In genomic region chr9:123033352-123033751, GRCh38 we compare ENCODE assay signal across 14 cellular contexts. TPM values are rescaled to one million over a fixed set of nuclear protein-coding genes. Genes with fewer than 3 reads are reported as not detected.
DNase-seq lines count a peak whose midpoint lies in the region; ATAC-seq and TF ChIP-seq lines count a peak whose summit lies in the region.
"Had no signal": no experiment of that assay in that cellular context is flagged by ENCODE, and none has a peak within 500 bp of the region (broad histone marks: within the 10 kb centered on the region; RNA-seq: fewer than 3 reads in every experiment).

Gene GPR21 (plus strand): TSS chr9:123033667. CDS start chr9:123034567, 900 bp downstream.

- no peak within 1 kb of the TSS for H3K27ac Mint-ChIP-seq in GM23338
- H3K27ac Mint-ChIP-seq in activated T-helper 17 cell treated with anti-CD3 and anti-CD28 coated beads, Interleukin-2, amount 50 U/mL, for 72 hours: no peak within 1 kb of the TSS
- H3K27ac Mint-ChIP-seq: activated CD8-positive, alpha-beta T cell treated with anti-CD3 and anti-CD28 coated beads for 36 hours; activated naive CD4-positive, alpha-beta T cell treated with anti-CD3 and anti-CD28 coated beads for 36 hours had no signal

- no peaks in the 10 kb centered on the region for H3K79me2 ChIP-seq in GM23338 (replicated peaks; ENCODE audit: insufficient read depth)
- no peaks in the 10 kb centered on the region for H3K79me2 ChIP-seq in smooth muscle cell (ENCODE audit: low read depth)

- H2AFZ ChIP-seq in GM23338 (no peak within 1 kb of the TSS), smooth muscle cell (ENCODE audit: low read depth) (no peak within 1 kb of the TSS)

- no peak within 1 kb of the TSS for H3K4me3 Mint-ChIP-seq in GM23338
- H3K4me3 Mint-ChIP-seq in activated T-helper 17 cell treated with anti-CD3 and anti-CD28 coated beads, Interleukin-2, amount 50 U/mL, for 72 hours: no peak within 1 kb of the TSS
- H3K4me3 Mint-ChIP-seq: activated CD8-positive, alpha-beta T cell treated with anti-CD3 and anti-CD28 coated beads for 36 hours; activated naive CD4-positive, alpha-beta T cell treated with anti-CD3 and anti-CD28 coated beads for 36 hours had no signal

- H3K4me1 ChIP-seq in GM23338 (ENCODE audit: insufficient read depth) (no peaks in the 10 kb centered on the region), smooth muscle cell (ENCODE audit: low read depth) (peaks cover 12% of the 10 kb centered on the region)
- H3K4me1 ChIP-seq: BE2C had no signal

- H3K9me3 ChIP-seq in smooth muscle cell (replicated peaks; ENCODE audit: low read depth): no peaks in the 10 kb centered on the region
- H3K9me3 ChIP-seq: BE2C had no signal

- WGBS in smooth muscle cell (ENCODE audit: low lambda C conversion rate): 35% methylated on average over 7 of the region's 7 CpGs

- H3K4me2 ChIP-seq in GM23338 (no peak within 1 kb of the TSS), smooth muscle cell (peak within 1 kb of the TSS; percentile 35)
- H3K4me2 ChIP-seq: KMS-11 had no signal

- peaks cover 3% of the 10 kb centered on the region; the same call in 1 of the 3 replicates for H3K36me3 Mint-ChIP-seq in GM23338 (ENCODE audit: low read depth)
- H3K36me3 Mint-ChIP-seq in activated T-helper 17 cell treated with anti-CD3 and anti-CD28 coated beads, Interleukin-2, amount 50 U/mL, for 72 hours (ENCODE audit: low read depth): peaks cover 70% of the 10 kb centered on the region

- peaks cover 7% of the 10 kb centered on the region for H3K4me1 Mint-ChIP-seq in GM23338
- H3K4me1 Mint-ChIP-seq in activated T-helper 17 cell treated with anti-CD3 and anti-CD28 coated beads, Interleukin-2, amount 50 U/mL, for 72 hours: peaks cover 4% of the 10 kb centered on the region

- no peaks in the 10 kb centered on the region for H3F3A ChIP-seq in GM23338 (replicated peaks; ENCODE audit: low read depth)
- no peaks in the 10 kb centered on the region for H3F3A ChIP-seq in smooth muscle cell (ENCODE audit: low read depth)

- H3K27me3 ChIP-seq in GM23338 (ENCODE audit: insufficient read depth) (no peaks in the 10 kb centered on the region), smooth muscle cell (ENCODE audit: low read depth) (no peaks in the 10 kb centered on the region)
- H3K27me3 ChIP-seq: BE2C had no signal

- H3K27ac ChIP-seq in GM23338 (ENCODE audit: low read depth) (no peak within 1 kb of the TSS), cingulate gyrus (ENCODE audit: low read depth, low read length) (peak within 1 kb of the TSS; percentile 61), smooth muscle cell (ENCODE audit: low read depth) (no peak within 1 kb of the TSS)
- H3K27ac ChIP-seq: KMS-11 had no signal

- no peak for TF ChIP-seq CTCF in GM23338 (conservative IDR thresholded peaks at IDR 0.05; ENCODE audit: low read depth in 2 of 2)
- no peak for TF ChIP-seq CTCF in smooth muscle cell (IDR thresholded peaks at IDR 0.05; ENCODE audit: borderline replicate concordance, insufficient read depth, poor library complexity, severe bottlenecking)

- ATAC-seq in GM23338: no peak
- ATAC-seq in activated T-helper 17 cell treated with anti-CD3 and anti-CD28 coated beads, Interleukin-2, amount 50 U/mL, for 72 hours (replicated peaks): no peak
- no peak for ATAC-seq in HG03442 (IDR thresholded peaks at IDR 0.05; ENCODE audit: unreplicated experiment)
- ATAC-seq: activated CD8-positive, alpha-beta T cell treated with anti-CD3 and anti-CD28 coated beads for 36 hours had no signal

- no peaks in the 10 kb centered on the region for H4K20me1 ChIP-seq in GM23338 (replicated peaks; ENCODE audit: insufficient read depth)
- peaks cover 4% of the 10 kb centered on the region for H4K20me1 ChIP-seq in smooth muscle cell (ENCODE audit: low read depth)

- H3K36me3 ChIP-seq in GM23338 (ENCODE audit: insufficient read depth) (no peaks in the 10 kb centered on the region), smooth muscle cell (ENCODE audit: low read depth) (no peaks in the 10 kb centered on the region)
- H3K36me3 ChIP-seq: BE2C had no signal

- no peak within 1 kb of the TSS for H3K9ac ChIP-seq in smooth muscle cell (ENCODE audit: low read depth)
- H3K9ac ChIP-seq: KMS-11 had no signal

- H3K9me2 ChIP-seq in GM23338 (ENCODE audit: insufficient read depth): no peaks in the 10 kb centered on the region

- H3K4me3 ChIP-seq in GM23338 (no peak within 1 kb of the TSS), smooth muscle cell (peak within 1 kb of the TSS; percentile 13)
- H3K4me3 ChIP-seq: lung had no signal

- no peaks in the 10 kb centered on the region for H3K9me3 Mint-ChIP-seq in GM23338
- H3K9me3 Mint-ChIP-seq in activated T-helper 17 cell treated with anti-CD3 and anti-CD28 coated beads, Interleukin-2, amount 50 U/mL, for 72 hours: no peaks in the 10 kb centered on the region
- H3K9me3 Mint-ChIP-seq: activated CD8-positive, alpha-beta T cell treated with anti-CD3 and anti-CD28 coated beads for 36 hours; activated naive CD4-positive, alpha-beta T cell treated with anti-CD3 and anti-CD28 coated beads for 36 hours had no signal

- no peaks in the 10 kb centered on the region for H3K27me3 Mint-ChIP-seq in GM23338 (ENCODE audit: insufficient read depth, low read depth, poor library complexity)
- no peaks in the 10 kb centered on the region for H3K27me3 Mint-ChIP-seq in activated T-helper 17 cell treated with anti-CD3 and anti-CD28 coated beads, Interleukin-2, amount 50 U/mL, for 72 hours
- H3K27me3 Mint-ChIP-seq: activated CD8-positive, alpha-beta T cell treated with anti-CD3 and anti-CD28 coated beads for 36 hours had no signal

- DNase-seq in GM23338 (ENCODE audit: low spot score) (peak; percentile 17), left kidney (ENCODE audit: low read depth, low spot score) (peak; percentile 31), smooth muscle cell (lab: John Stamatoyannopoulos, UW; ENCODE audit: unreplicated experiment) (no peak), OCI-M1 (lab: John Stamatoyannopoulos, UW) (no peak), NCI-H345 treated with DMSO at 0.1 percent for 48 hours (lab: John Stamatoyannopoulos, UW; ENCODE audit: unreplicated experiment) (no peak)
- DNase-seq: activated CD8-positive, alpha-beta T cell treated with anti-CD3 and anti-CD28 coated beads for 36 hours; activated naive CD4-positive, alpha-beta T cell treated with anti-CD3 and anti-CD28 coated beads for 36 hours; BE2C; NCI-H2081 treated with DMSO at 0.1 percent for 48 hours had no signal

TF ChIP-seq in GM23338, 12 proteins besides CTCF, POLR2A, EP300 and RAD21 (continues in another document):
- TF ChIP-seq CREB1 (CRISPR knock-in tag; IDR thresholded peaks at IDR 0.05; ENCODE audit: low read depth) (no peak), ZNF331 (CRISPR knock-in tag; IDR thresholded peaks at IDR 0.05; ENCODE audit: low read depth) (no peak), EZH2phosphoT487 (IDR thresholded peaks at IDR 0.05; ENCODE audit: unreplicated experiment) (no peak), NANOG (IDR thresholded peaks at IDR 0.05; ENCODE audit: borderline replicate concordance) (no peak), POLR2AphosphoS5 (IDR thresholded peaks at IDR 0.05; ENCODE audit: low read depth) (no peak)

RNA-seq across cellular contexts. Expression of gene GPR21, which starts in this region (rescaled TPM):
- 0.90 and 1.9 TPM in 2 replicates for total RNA-seq in GM23338 (2014; rRNA removed; shearing (Covaris generic))
- polyA plus RNA-seq in GM23338 (2016; fragmentation: Nextera tagmentation; extraction: Ambion mirVana): 0.24 TPM in 1 of 2 replicates, not detected in the other
- total RNA-seq in smooth muscle cell: 1.4 and 2.0 TPM in 2 replicates
- polyA plus RNA-seq in smooth muscle cell: not detected in 2 replicates
- total RNA-seq in activated T-helper 17 cell treated with anti-CD3 and anti-CD28 coated beads, Interleukin-2, amount 50 U/mL, for 72 hours: 1 to 10 TPM in 1 of 2 donors, under 1 TPM in 1; 0.95 to 1.5 TPM

Comparison
In these comparisons a context has a peak if more than half of its experiments do, and no peak if none do; other contexts are left out.
1. DNase-seq: peak in GM23338 (single experiment) and left kidney (single experiment); none in smooth muscle cell (single experiment), OCI-M1 (single experiment) and NCI-H345 treated with DMSO at 0.1 percent for 48 hours (single experiment).